8 cellular contexts compared by ENCODE assay signal in genomic region chr9:121278535-121279169, GRCh38. TPM values are rescaled to one million over a fixed set of nuclear protein-coding genes. Genes with fewer than 3 reads are reported as not detected.
DNase-seq lines count a peak whose midpoint lies in the region; ATAC-seq and TF ChIP-seq lines count a peak whose summit lies in the region.

No MANE protein-coding gene starts in this region.

- intact Hi-C loops in left ventricle myocardium inferior (cut with micrococcal nuclease): no loop called here

- no peaks in the 10 kb centered on the region for H3K9me3 ChIP-seq in OCI-LY1 (ENCODE audit: low read length)
- H3K9me3 ChIP-seq in left ventricle myocardium inferior (replicated peaks): no peaks in the 10 kb centered on the region

- H3K4me2 ChIP-seq in OCI-LY1 (ENCODE audit: low read length): peak overlapping the region; percentile 46; the same call in 1 of the 2 replicates

- H3K27me3 ChIP-seq in OCI-LY1 (ENCODE audit: insufficient read depth, low read length) (no peaks in the 10 kb centered on the region), left ventricle myocardium inferior (ENCODE audit: low read depth) (no peaks in the 10 kb centered on the region)

- H3K4me3 ChIP-seq in OCI-LY1 (ENCODE audit: low read depth, low read length, poor library complexity, severe bottlenecking) (peak overlapping the region; percentile 20), left ventricle myocardium inferior (no peak overlapping the region)

- no peak overlapping the region for H3K9ac ChIP-seq in OCI-LY1 (ENCODE audit: low read length)

- DNase-seq in Daoy (ENCODE audit: low read depth): peak; percentile 96
- DNase-seq in left ventricle myocardium inferior: no peak
- peak; percentile 60 for DNase-seq in pulmonary artery endothelial cell (ENCODE audit: low read depth, low spot score)

- TF ChIP-seq CTCF in OCI-LY1 (IDR thresholded peaks at IDR 0.05; ENCODE audit: low read length) (peak; percentile 86), left ventricle myocardium inferior (IDR thresholded peaks at IDR 0.05; ENCODE audit: borderline replicate concordance) (peak; percentile 92)

- no peaks in the 10 kb centered on the region for H3K36me3 ChIP-seq in OCI-LY1 (ENCODE audit: insufficient read depth, low read length)
- H3K36me3 ChIP-seq in left ventricle myocardium inferior: no peaks in the 10 kb centered on the region

- peak; percentile 57 for ATAC-seq in HG02870 (IDR thresholded peaks at IDR 0.05; ENCODE audit: unreplicated experiment)
- no peak for ATAC-seq in GM21526 (IDR thresholded peaks at IDR 0.05; ENCODE audit: low FRiP score, unreplicated experiment)
- ATAC-seq in HG03108 (IDR thresholded peaks at IDR 0.05; ENCODE audit: unreplicated experiment): no peak

- H3F3A ChIP-seq in OCI-LY1 (ENCODE audit: insufficient read depth, low read length): no peaks in the 10 kb centered on the region

- H3K9me2 ChIP-seq in OCI-LY1 (ENCODE audit: low read depth, low read length): no peaks in the 10 kb centered on the region

- H3K79me2 ChIP-seq in OCI-LY1 (ENCODE audit: insufficient read depth, low read length): no peaks in the 10 kb centered on the region

- H3K27ac ChIP-seq in OCI-LY1 (ENCODE audit: low read depth, low read length, poor library complexity, severe bottlenecking): no peak overlapping the region
- peak overlapping the region; percentile 80 for H3K27ac ChIP-seq in angular gyrus (ENCODE audit: low read depth, low read length)
- peak overlapping the region; percentile 98 for H3K27ac ChIP-seq in left ventricle myocardium inferior (replicated peaks)

- H4K20me1 ChIP-seq in OCI-LY1 (ENCODE audit: insufficient read depth, low read length): no peaks in the 10 kb centered on the region

- no peak overlapping the region for H2AFZ ChIP-seq in OCI-LY1 (ENCODE audit: low read length)

- H3K4me1 ChIP-seq in OCI-LY1 (ENCODE audit: insufficient read depth, low read length, severe bottlenecking): peaks cover 19% of the 10 kb centered on the region
- peaks cover 86% of the 10 kb centered on the region for H3K4me1 ChIP-seq in left ventricle myocardium inferior

RNA-seq across cellular contexts. Expression of gene GSN, which starts 10.7 kb away (rescaled TPM):
- total RNA-seq in Daoy (2014; rRNA removed; shearing (Covaris generic)): 94.4 and 95.2 TPM in 2 replicates
- total RNA-seq in left ventricle myocardium inferior (758 TPM), pulmonary artery endothelial cell (395 and 505 TPM in 2 replicates)
